ENCODE assay signal across 1 cellular context in genomic region chr20:50635676-50636600, GRCh38.
TF ChIP-seq lines count a peak whose summit lies in the region.

No MANE protein-coding gene starts in this region.

TF ChIP-seq in HepG2, 621 proteins besides CTCF, POLR2A, EP300 and RAD21 (continued from another document and continues in another):
- TF ChIP-seq SKIL (CRISPR knock-in tag; IDR thresholded peaks at IDR 0.05; ENCODE audit: borderline replicate concordance) = no peak
- TF ChIP-seq CHD2 (IDR thresholded peaks at IDR 0.05; ENCODE audit: low read depth, low read length) = no peak
- no peak; the same call in 1 of the 2 replicates for TF ChIP-seq EEA1 (CRISPR knock-in tag; IDR thresholded peaks at IDR 0.05; ENCODE audit: borderline replicate concordance)
- no peak for TF ChIP-seq TRIM22 (IDR thresholded peaks at IDR 0.05)
- TF ChIP-seq MXD1 (CRISPR knock-in tag; IDR thresholded peaks at IDR 0.05) = no peak
- peak; percentile 90 for TF ChIP-seq ZNF274 (CRISPR knock-in tag; IDR thresholded peaks at IDR 0.05)
- no peak for TF ChIP-seq ELF3 (CRISPR knock-in tag; IDR thresholded peaks at IDR 0.05)
- no peak for TF ChIP-seq KLF6 (CRISPR knock-in tag; IDR thresholded peaks at IDR 0.05)
- TF ChIP-seq MED8 (CRISPR knock-in tag; IDR thresholded peaks at IDR 0.05; ENCODE audit: insufficient replicate concordance) = no peak
- TF ChIP-seq ZNF501 (CRISPR knock-in tag; IDR thresholded peaks at IDR 0.05) = 0 out of 2 replicates have a peak, but pooled peaks have one; percentile 37
- no peak for TF ChIP-seq ZSCAN30 (CRISPR knock-in tag; IDR thresholded peaks at IDR 0.05)
- peak; percentile 56; the same call in 1 of the 2 replicates for TF ChIP-seq ARID5B (CRISPR knock-in tag; IDR thresholded peaks at IDR 0.05)
- peak; percentile 73 for TF ChIP-seq IKZF4 (CRISPR knock-in tag; IDR thresholded peaks at IDR 0.05; ENCODE audit: borderline replicate concordance, low read depth, not compliant biosample characterization)
- 0 out of 2 replicates have a peak, but pooled peaks have one; percentile 51 for TF ChIP-seq ZBED4 (CRISPR knock-in tag; IDR thresholded peaks at IDR 0.05; ENCODE audit: borderline replicate concordance)
- no peak for TF ChIP-seq ZNF567 (CRISPR knock-in tag; IDR thresholded peaks at IDR 0.05; ENCODE audit: borderline replicate concordance)
- TF ChIP-seq SETDB1 (CRISPR knock-in tag; IDR thresholded peaks at IDR 0.05; ENCODE audit: borderline replicate concordance) = no peak
- TF ChIP-seq ZNF782 (CRISPR knock-in tag; IDR thresholded peaks at IDR 0.05; ENCODE audit: borderline replicate concordance) = no peak
- TF ChIP-seq ZNF556 (CRISPR knock-in tag; IDR thresholded peaks at IDR 0.05; ENCODE audit: borderline replicate concordance) = peak; percentile 83; the same call in 1 of the 2 replicates
- TF ChIP-seq ZNF124 (CRISPR knock-in tag; IDR thresholded peaks at IDR 0.05) = peak; percentile 7; the same call in 1 of the 2 replicates
- no peak for TF ChIP-seq PHF5A (CRISPR knock-in tag; IDR thresholded peaks at IDR 0.05; ENCODE audit: low read depth, unreplicated experiment)
- TF ChIP-seq ZNF12 (CRISPR knock-in tag; IDR thresholded peaks at IDR 0.05) = no peak
- TF ChIP-seq MBNL3 (CRISPR knock-in tag; conservative IDR thresholded peaks at IDR 0.05) = no peak
- no peak for TF ChIP-seq POGZ (CRISPR knock-in tag; IDR thresholded peaks at IDR 0.05)
- TF ChIP-seq PCBP1 (IDR thresholded peaks at IDR 0.05; ENCODE audit: borderline replicate concordance, low read depth, low read length) = no peak
- no peak for TF ChIP-seq KLF15 (CRISPR knock-in tag; IDR thresholded peaks at IDR 0.05; ENCODE audit: borderline replicate concordance)
- no peak for TF ChIP-seq SIX4 (CRISPR knock-in tag; IDR thresholded peaks at IDR 0.05)
- TF ChIP-seq ZNF205 (CRISPR knock-in tag; IDR thresholded peaks at IDR 0.05) = 0 out of 2 replicates have a peak, but pooled peaks have one; percentile 8
- no peak for TF ChIP-seq ZNF263 (CRISPR knock-in tag; IDR thresholded peaks at IDR 0.05)
- no peak for TF ChIP-seq ZFP82 (CRISPR knock-in tag; IDR thresholded peaks at IDR 0.05; ENCODE audit: borderline replicate concordance)
- peak; percentile 71 for TF ChIP-seq ZBTB7B (CRISPR knock-in tag; IDR thresholded peaks at IDR 0.05)
- no peak for TF ChIP-seq FOXA1 (IDR thresholded peaks at IDR 0.05)
- TF ChIP-seq FOXA1 (CRISPR knock-in tag; IDR thresholded peaks at IDR 0.05) = no peak
- peak; percentile 56; the same call in 1 of the 2 replicates for TF ChIP-seq TMF1 (CRISPR knock-in tag; IDR thresholded peaks at IDR 0.05; ENCODE audit: low read depth)
- peak; percentile 35 for TF ChIP-seq ZEB1 (IDR thresholded peaks at IDR 0.05; ENCODE audit: insufficient replicate concordance, low read depth)
- TF ChIP-seq DR1 (CRISPR knock-in tag; IDR thresholded peaks at IDR 0.05) = no peak
- peak; percentile 77 for TF ChIP-seq HDAC1 (CRISPR knock-in tag; IDR thresholded peaks at IDR 0.05)
- TF ChIP-seq RELA (CRISPR knock-in tag; IDR thresholded peaks at IDR 0.05) = no peak
- no peak for TF ChIP-seq THAP8 (CRISPR knock-in tag; IDR thresholded peaks at IDR 0.05; ENCODE audit: borderline replicate concordance)
- TF ChIP-seq ZNF337 (CRISPR knock-in tag; IDR thresholded peaks at IDR 0.05; ENCODE audit: borderline replicate concordance, low read depth) = peak; percentile 86; the same call in 1 of the 2 replicates
- no peak for TF ChIP-seq TEAD2 (CRISPR knock-in tag; IDR thresholded peaks at IDR 0.05)
- peak; percentile 86 for TF ChIP-seq ZNF563 (CRISPR knock-in tag; IDR thresholded peaks at IDR 0.05)
- peak; percentile 68 for TF ChIP-seq GMEB1 (CRISPR knock-in tag; IDR thresholded peaks at IDR 0.05; ENCODE audit: borderline replicate concordance)
- no peak for TF ChIP-seq PCBP2 (optimal IDR thresholded peaks at IDR 0.05; ENCODE audit: low read depth, low read length, poor library complexity, severe bottlenecking)
- TF ChIP-seq STAT5B (CRISPR knock-in tag; IDR thresholded peaks at IDR 0.05) = peak; percentile 49; the same call in 1 of the 2 replicates
- no peak for TF ChIP-seq GLMP (CRISPR knock-in tag; IDR thresholded peaks at IDR 0.05; ENCODE audit: borderline replicate concordance)
- TF ChIP-seq ZNF224 (CRISPR knock-in tag; IDR thresholded peaks at IDR 0.05) = peak; percentile 18; the same call in 1 of the 2 replicates
- peak; percentile 70 for TF ChIP-seq YY1 (IDR thresholded peaks at IDR 0.05; ENCODE audit: insufficient read depth, insufficient replicate concordance, low read depth, low read length)
- no peak for TF ChIP-seq ZNF792 (CRISPR knock-in tag; IDR thresholded peaks at IDR 0.05)
- TF ChIP-seq HMG20A (CRISPR knock-in tag; IDR thresholded peaks at IDR 0.05; ENCODE audit: borderline replicate concordance) = no peak
- TF ChIP-seq KLF11 (CRISPR knock-in tag; IDR thresholded peaks at IDR 0.05) = no peak
- TF ChIP-seq LBX2 (CRISPR knock-in tag; IDR thresholded peaks at IDR 0.05; ENCODE audit: borderline replicate concordance) = no peak
- peak; percentile 81 for TF ChIP-seq CREB1 (IDR thresholded peaks at IDR 0.05)
- peak; percentile 91 for TF ChIP-seq CREB1 (CRISPR knock-in tag; IDR thresholded peaks at IDR 0.05)
- no peak for TF ChIP-seq ZNF17 (CRISPR knock-in tag; IDR thresholded peaks at IDR 0.05)
- no peak for TF ChIP-seq NFKBIZ (CRISPR knock-in tag; IDR thresholded peaks at IDR 0.05)
- 0 out of 2 replicates have a peak, but pooled peaks have one; percentile 61 for TF ChIP-seq ZNF138 (CRISPR knock-in tag; IDR thresholded peaks at IDR 0.05; ENCODE audit: low read depth)
- no peak for TF ChIP-seq ZNF777 (CRISPR knock-in tag; IDR thresholded peaks at IDR 0.05)
- peak; percentile 30; the same call in 1 of the 2 replicates for TF ChIP-seq TSC22D2 (CRISPR knock-in tag; IDR thresholded peaks at IDR 0.05; ENCODE audit: borderline replicate concordance)
